In genomic region chr15:52133510-52134220, GRCh38 we compare ENCODE assay signal across 19 cellular contexts. TPM values are rescaled to one million over a fixed set of nuclear protein-coding genes. Genes with fewer than 3 reads are reported as not detected.
DNase-seq lines count a peak whose midpoint lies in the region; ATAC-seq and TF ChIP-seq lines count a peak whose summit lies in the region.
"Had no signal": no experiment of that assay in that cellular context is flagged by ENCODE, and none has a peak within 500 bp of the region (broad histone marks: within the 10 kb centered on the region; RNA-seq: fewer than 3 reads in every experiment).

No MANE protein-coding gene starts in this region.

- H3K4me1 Mint-ChIP-seq in MCF 10A (ENCODE audit: insufficient read depth, unreplicated experiment): no peaks in the 10 kb centered on the region
- peaks cover 19% of the 10 kb centered on the region for H3K4me1 Mint-ChIP-seq in stimulated activated effector memory CD8-positive, alpha-beta T cell treated with anti-CD3 and anti-CD28 coated beads, Interleukin-12 subunit alpha, Interleukin-12 subunit beta, amount 100 ng/mL, for 72 hours

- 98% methylated on average over 10 of the region's 10 CpGs for WGBS in mammary epithelial cell (ENCODE audit: low coverage, missing lambda C conversion rate)
- 86% methylated on average over 10 of the region's 10 CpGs for WGBS in liver
- WGBS in stomach, 5 donors: 83 to 91% (median 86%) methylated on average over 10 of the region's 10 CpGs

- H3K4me2 ChIP-seq in mammary epithelial cell (ENCODE audit: insufficient read depth, low read depth, low read length): no peak overlapping the region
- H3K4me2 ChIP-seq: PC-9 had no signal

- H3K27me3 Mint-ChIP-seq in MCF 10A (ENCODE audit: insufficient read depth, unreplicated experiment): no peaks in the 10 kb centered on the region
- H3K27me3 Mint-ChIP-seq: CD8-positive, alpha-beta memory T cell had no signal

- H3K4me1 ChIP-seq in mammary epithelial cell (ENCODE audit: insufficient read depth, low read length) (no peaks in the 10 kb centered on the region), RWPE2 (ENCODE audit: insufficient read depth, poor library complexity, severe bottlenecking) (no peaks in the 10 kb centered on the region), liver (ENCODE audit: control insufficient read depth in 4 of 4, insufficient read depth in 4 of 4, low read length in 3 of 4) (peaks cover 18 to 45% (median 33%) of the 10 kb centered on the region in 4 donors), stomach (peaks cover 17 to 30% (median 21%) of the 10 kb centered on the region in 4 donors)

- in situ Hi-C loops in mammary epithelial cell (cut with MboI; ENCODE audit: low sequenced_read_pairs in 2 of 2): no loop called here

- H2AFZ ChIP-seq in mammary epithelial cell (ENCODE audit: low read depth, low read length): no peak overlapping the region
- H2AFZ ChIP-seq: PC-9 had no signal

- no peaks in the 10 kb centered on the region for H4K20me1 ChIP-seq in mammary epithelial cell (ENCODE audit: insufficient read depth, low read length)

- peaks cover 5% of the 10 kb centered on the region for H3K36me3 ChIP-seq in mammary epithelial cell (ENCODE audit: insufficient read depth, low read length)
- H3K36me3 ChIP-seq in RWPE2 (ENCODE audit: low read depth): peaks cover 44% of the 10 kb centered on the region
- H3K36me3 ChIP-seq in liver (ENCODE audit: control insufficient read depth in 4 of 4, insufficient read depth in 3 of 4, low read depth in 1 of 4, low read length in 3 of 4): peaks cover 0 to 5% (median 0%) of the 10 kb centered on the region in 4 donors
- H3K36me3 ChIP-seq in stomach: peaks cover 0 to 56% (median 33%) of the 10 kb centered on the region in 4 donors

- H3K79me2 ChIP-seq in mammary epithelial cell (ENCODE audit: insufficient read depth, low read length): no peaks in the 10 kb centered on the region

- no peak for DNase-seq in MCF 10A (ENCODE audit: unreplicated experiment)
- DNase-seq in mammary epithelial cell: no peak
- peak; percentile 38 for DNase-seq in RWPE2 (ENCODE audit: low spot score)
- DNase-seq in stomach: no peak
- DNase-seq in stimulated activated effector memory CD8-positive, alpha-beta T cell treated with anti-CD3 and anti-CD28 coated beads, Interleukin-12 subunit alpha, Interleukin-12 subunit beta, amount 100 ng/mL, for 72 hours (ENCODE audit: low spot score in 2 of 2): no peak
- DNase-seq: C1 segment of cervical spinal cord; CD8-positive, alpha-beta memory T cell; Karpas-422; MM.1S; NCI-H1417; NCI-H187; NCI-H2107; NCI-H2227 treated with DMSO at 0.1 percent for 48 hours; NCI-H524; NCI-H82; PC-9 had no signal

- dilution Hi-C loops in mammary epithelial cell (cut with HindIII; ENCODE audit: low sequenced_read_pairs): no loop called here

- TF ChIP-seq RAD21 in liver (IDR thresholded peaks at IDR 0.05): no peak

- H3K36me3 Mint-ChIP-seq in MCF 10A (ENCODE audit: insufficient read depth, unreplicated experiment): peaks cover 34% of the 10 kb centered on the region
- H3K36me3 Mint-ChIP-seq in stimulated activated effector memory CD8-positive, alpha-beta T cell treated with anti-CD3 and anti-CD28 coated beads, Interleukin-12 subunit alpha, Interleukin-12 subunit beta, amount 100 ng/mL, for 72 hours: peaks cover 34% of the 10 kb centered on the region

- H3K27me3 ChIP-seq in mammary epithelial cell (ENCODE audit: insufficient read depth, low read length): no peaks in the 10 kb centered on the region
- H3K27me3 ChIP-seq in RWPE2 (ENCODE audit: insufficient read depth, poor library complexity, severe bottlenecking): no peaks in the 10 kb centered on the region
- H3K27me3 ChIP-seq in liver (ENCODE audit: control insufficient read depth in 4 of 4, insufficient read depth in 4 of 4, low read length in 3 of 4): no peaks in the 10 kb centered on the region
- H3K27me3 ChIP-seq in stomach: no peaks in the 10 kb centered on the region

- peak overlapping the region; percentile 39 for H3K27ac Mint-ChIP-seq in MCF 10A (ENCODE audit: low read depth, unreplicated experiment)
- H3K27ac Mint-ChIP-seq in stimulated activated effector memory CD8-positive, alpha-beta T cell treated with anti-CD3 and anti-CD28 coated beads, Interleukin-12 subunit alpha, Interleukin-12 subunit beta, amount 100 ng/mL, for 72 hours: no peak overlapping the region

- no peak for TF ChIP-seq EP300 in stomach (IDR thresholded peaks at IDR 0.05)

- TF ChIP-seq CTCF in MCF 10A (IDR thresholded peaks at IDR 0.05; ENCODE audit: unreplicated experiment): no peak
- TF ChIP-seq CTCF in mammary epithelial cell (conservative IDR thresholded peaks at IDR 0.05 in 1 of 2, IDR thresholded peaks at IDR 0.05 in 1 of 2; ENCODE audit: extremely low read depth in 1 of 2, insufficient read depth in 1 of 2, low read depth in 1 of 2, low read length in 2 of 2): no peak
- no peak for TF ChIP-seq CTCF in RWPE2 (IDR thresholded peaks at IDR 0.05; ENCODE audit: poor library complexity, severe bottlenecking)
- no peak for TF ChIP-seq CTCF in liver (IDR thresholded peaks at IDR 0.05; ENCODE audit: low read depth, low read length, missing input control)
- no peak for TF ChIP-seq CTCF in stomach (IDR thresholded peaks at IDR 0.05)

- no peak overlapping the region for H3K27ac ChIP-seq in mammary epithelial cell (ENCODE audit: insufficient read depth, low read depth, low read length)
- no peak overlapping the region for H3K27ac ChIP-seq in RWPE2 (ENCODE audit: poor library complexity, severe bottlenecking)
- peak overlapping the region; percentile 66 to 86 for H3K27ac ChIP-seq in liver (ENCODE audit: low read depth in 1 of 2, low read length in 2 of 2)
- H3K27ac ChIP-seq in stomach: no peak overlapping the region
- H3K27ac ChIP-seq: PC-9 had no signal

- no peak overlapping the region for H3K4me3 Mint-ChIP-seq in MCF 10A (ENCODE audit: unreplicated experiment)
- H3K4me3 Mint-ChIP-seq in stimulated activated effector memory CD8-positive, alpha-beta T cell treated with anti-CD3 and anti-CD28 coated beads, Interleukin-12 subunit alpha, Interleukin-12 subunit beta, amount 100 ng/mL, for 72 hours: no peak overlapping the region
- H3K4me3 Mint-ChIP-seq: CD8-positive, alpha-beta memory T cell had no signal

- intact Hi-C loops in MCF 10A (cut with micrococcal nuclease) (no loop called here), mammary epithelial cell (cut with micrococcal nuclease) (no loop called here), stomach (cut with DNase I; ENCODE audit: low total_unique reads) (no loop called here)

- ATAC-seq in RWPE2 (ENCODE audit: low read depth): no peak
- no peak for ATAC-seq in stimulated activated effector memory CD8-positive, alpha-beta T cell treated with anti-CD3 and anti-CD28 coated beads, Interleukin-12 subunit alpha, Interleukin-12 subunit beta, amount 100 ng/mL, for 72 hours
- ATAC-seq in GM21529 (IDR thresholded peaks at IDR 0.05; ENCODE audit: unreplicated experiment): no peak

- BruUV-seq in MCF 10A (replicated peaks; lab: Mats Ljungman, UMichigan) (no TSS peak), mammary epithelial cell (replicated peaks; lab: Mats Ljungman, UMichigan) (no TSS peak)

- no peak overlapping the region for H3K4me3 ChIP-seq in mammary epithelial cell (replicated peaks in 1 of 3; ENCODE audit: insufficient read depth in 1 of 3, low read depth in 2 of 3, low read length in 3 of 3)
- no peak overlapping the region for H3K4me3 ChIP-seq in RWPE2 (ENCODE audit: severe bottlenecking)
- no peak overlapping the region for H3K4me3 ChIP-seq in liver (ENCODE audit: low read depth in 1 of 3, low read length in 3 of 3)
- no peak overlapping the region for H3K4me3 ChIP-seq in stomach
- H3K4me3 ChIP-seq: PC-9 had no signal

- CTCF ChIA-PET in MCF 10A (lab: Yijun Ruan, JAX) (interaction anchor here (0.5 to 2.4 kb wide), 5 partner anchors 10 to 251 kb away, joined by 3 to 7 read pairs (median 3); no protein-coding TSS in a partner anchor), mammary epithelial cell (lab: Charles Lee; ENCODE audit: low non-redundant PET) (no interaction called here)

- POLR2A ChIA-PET in MCF 10A (lab: Yijun Ruan, JAX): interaction anchor here (1.4 kb wide), 1 partner anchor 20 kb away, joined by 3 read pairs; no protein-coding TSS in a partner anchor

- no peaks in the 10 kb centered on the region for H3K9me3 ChIP-seq in mammary epithelial cell (replicated peaks; ENCODE audit: insufficient read depth, low read length)
- no peaks in the 10 kb centered on the region for H3K9me3 ChIP-seq in RWPE2 (ENCODE audit: severe bottlenecking)
- no peaks in the 10 kb centered on the region for H3K9me3 ChIP-seq in liver (ENCODE audit: control insufficient read depth in 4 of 4, low read length in 3 of 4)
- no peaks in the 10 kb centered on the region for H3K9me3 ChIP-seq in stomach

- TF ChIP-seq POLR2A in stomach (IDR thresholded peaks at IDR 0.05): no peak

- no peaks in the 10 kb centered on the region for H3K9me3 Mint-ChIP-seq in MCF 10A (ENCODE audit: unreplicated experiment)
- no peaks in the 10 kb centered on the region for H3K9me3 Mint-ChIP-seq in stimulated activated effector memory CD8-positive, alpha-beta T cell treated with anti-CD3 and anti-CD28 coated beads, Interleukin-12 subunit alpha, Interleukin-12 subunit beta, amount 100 ng/mL, for 72 hours
- H3K9me3 Mint-ChIP-seq: CD8-positive, alpha-beta memory T cell had no signal

- H3K9ac ChIP-seq in mammary epithelial cell (ENCODE audit: insufficient read depth, low read length) (no peak overlapping the region), liver (ENCODE audit: low read depth in 1 of 2, low read length in 2 of 2) (peak overlapping the region in 1 of 2 donors; percentile 36)

TF ChIP-seq in liver, 16 proteins besides CTCF, POLR2A, EP300 and RAD21 (continues in another document):
- TF ChIP-seq SP1 (IDR thresholded peaks at IDR 0.05) (no peak), GABPA (IDR thresholded peaks at IDR 0.05 in 1 of 2, conservative IDR thresholded peaks at IDR 0.05 in 1 of 2) (no peak), NR2F2 (IDR thresholded peaks at IDR 0.05) (no peak), TAF1 (conservative IDR thresholded peaks at IDR 0.05) (no peak), HNF4G (IDR thresholded peaks at IDR 0.05) (no peak)

RNA-seq across cellular contexts. Expression of gene BCL2L10, which starts 21.1 kb away (rescaled TPM):
- 0.42 TPM in 1 of 2 replicates, not detected in the other for total RNA-seq in MCF 10A (2022)
- total RNA-seq in mammary epithelial cell: 1 to 10 TPM in 1 of 2 donors, not detected in 1; 2.2 TPM
- 0.39 TPM for polyA plus RNA-seq in mammary epithelial cell
- polyA minus RNA-seq in mammary epithelial cell: 5.5 TPM
- 1 to 10 TPM; 1.9 to 4.8 TPM for total RNA-seq in liver
- polyA plus RNA-seq in liver: 1 to 10 TPM; 3.1 to 6.0 TPM
- total RNA-seq in stomach: 1 to 10 TPM in 1 of 5 donors, under 1 TPM in 1, not detected in 3; 0.92 to 3.2 TPM
- polyA plus RNA-seq in stomach: 1 to 10 TPM in 2 of 3 donors, under 1 TPM in 1; 0.75 to 3.4 (median 1.4) TPM
- total RNA-seq: H4 had no signal

RNA-seq across cellular contexts. Expression of gene GNB5, which starts 57.5 kb away (rescaled TPM):
- total RNA-seq in MCF 10A (2022) (31.8 and 33.7 TPM in 2 replicates), mammary epithelial cell (10 to 100 TPM; 35.5 to 38.3 TPM), liver (10 to 100 TPM; 14.1 to 19.2 TPM), stomach (100 to 1,000 TPM in 1 of 5 donors, 10 to 100 TPM in 2, 1 to 10 TPM in 2; 6.4 to 291 (median 14.0) TPM)
- polyA plus RNA-seq in mammary epithelial cell (36.8 TPM), liver (10 to 100 TPM; 13.7 to 17.4 TPM), stomach (10 to 100 TPM in 2 of 3 donors, 1 to 10 TPM in 1; 8.1 to 13.6 (median 11.8) TPM)
- polyA minus RNA-seq in mammary epithelial cell: 19.7 TPM

Comparison
In these comparisons a context has a peak if more than half of its experiments do, and no peak if none do; other contexts are left out.
1. H3K27ac ChIP-seq: peak in liver (2 of 2); none in mammary epithelial cell (single experiment), RWPE2 (single experiment) and stomach (0 of 5).